Comparison of ENCODE assay signal across 11 cellular contexts in the genomic region with DNA sequence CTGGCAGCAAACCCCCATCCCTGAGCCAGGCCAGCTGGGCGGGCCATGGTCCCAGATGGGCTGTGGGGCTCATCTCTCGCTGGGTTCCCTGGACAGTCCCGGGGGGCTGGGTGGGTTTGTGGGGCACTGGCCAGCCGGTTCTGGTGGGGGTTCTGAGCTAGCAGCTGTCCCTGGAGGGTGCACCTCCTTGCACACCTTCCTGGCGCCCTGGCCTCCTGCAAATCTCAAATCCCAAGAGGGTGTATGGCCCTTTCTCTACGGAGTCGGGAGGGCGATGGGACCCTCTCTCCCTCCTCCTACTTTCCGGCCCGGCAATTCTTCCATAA. TPM values are rescaled to one million over a fixed set of nuclear protein-coding genes. Genes with fewer than 3 reads are reported as not detected.
DNase-seq lines count a peak whose midpoint lies in the region; ATAC-seq and TF ChIP-seq lines count a peak whose summit lies in the region.
"Had no signal": no experiment of that assay in that cellular context is flagged by ENCODE, and none has a peak within 500 bp of the region (broad histone marks: within the 10 kb centered on the region; RNA-seq: fewer than 3 reads in every experiment).

No MANE protein-coding gene starts in this region.

- TF ChIP-seq POLR2A in Peyer's patch (IDR thresholded peaks at IDR 0.05) (no peak), gastroesophageal sphincter (IDR thresholded peaks at IDR 0.05) (no peak), ovary (IDR thresholded peaks at IDR 0.05) (no peak)

- no peak for DNase-seq in CD4-positive, alpha-beta memory T cell
- DNase-seq in Peyer's patch (no peak), ovary (no peak), EL (no peak), NCI-H2196 (lab: John Stamatoyannopoulos, UW; ENCODE audit: unreplicated experiment) (no peak)
- DNase-seq in stimulated activated CD4-positive, alpha-beta T cell treated with anti-CD3 and anti-CD28 coated beads, Interleukin-2, amount 100 ng/mL, for 48 hours: no peak
- no peak for DNase-seq in stimulated activated CD4-positive, alpha-beta T cell treated with anti-CD3 and anti-CD28 coated beads, Interleukin-2, amount 100 ng/mL, for 24 hours
- DNase-seq: activated CD4-positive, alpha-beta T cell treated with anti-CD3 and anti-CD28 coated beads for 1 hour; NCI-H2081 treated with DMSO at 0.1 percent for 48 hours; stimulated activated CD4-positive, alpha-beta T cell treated with anti-CD3 and anti-CD28 coated beads, Interleukin-4, amount 100 ng/mL, for 24 hours had no signal

- no peak overlapping the region for H3K27ac Mint-ChIP-seq in CD4-positive, alpha-beta memory T cell

- intact Hi-C loops in CD4-positive, alpha-beta memory T cell (cut with micrococcal nuclease): no loop called here
- intact Hi-C loops in ovary (cut with DNase I): loop anchor here in 1 of 4 donors (10.0 kb wide), 1 partner anchor 63 kb away; the partner anchor contains the start of gene ADRM1

- peaks cover 0 to 2% (median under 1%) of the 10 kb centered on the region in 4 donors for H3K4me1 Mint-ChIP-seq in CD4-positive, alpha-beta memory T cell

- H3K36me3 Mint-ChIP-seq in CD4-positive, alpha-beta memory T cell: no peaks in the 10 kb centered on the region

- TF ChIP-seq CTCF in Peyer's patch (IDR thresholded peaks at IDR 0.05): no peak
- no peak for TF ChIP-seq CTCF in gastroesophageal sphincter (IDR thresholded peaks at IDR 0.05)
- TF ChIP-seq CTCF in ovary (IDR thresholded peaks at IDR 0.05): no peak

- H3K9me3 Mint-ChIP-seq in CD4-positive, alpha-beta memory T cell: no peaks in the 10 kb centered on the region

- POLR2A ChIA-PET in CD4-positive, alpha-beta memory T cell (lab: Charles Lee; ENCODE audit: partially characterized antibody): interaction anchor here (1.6 kb wide), 1 partner anchor 18 kb away, joined by 5 read pairs; the partner anchor contains the start of gene RPS21

- peaks cover 20% of the 10 kb centered on the region for H3K4me1 ChIP-seq in CD4-positive, alpha-beta memory T cell (ENCODE audit: insufficient read depth, low read length)
- H3K4me1 ChIP-seq in Peyer's patch (peaks cover 3 to 59% (median 32%) of the 10 kb centered on the region in 4 donors), gastroesophageal sphincter (peaks cover 9 to 94% (median 57%) of the 10 kb centered on the region in 3 donors), ovary (ENCODE audit: insufficient read depth) (peaks cover 13% of the 10 kb centered on the region)

- H3K36me3 ChIP-seq in CD4-positive, alpha-beta memory T cell (ENCODE audit: insufficient read depth, low read length): no peaks in the 10 kb centered on the region
- H3K36me3 ChIP-seq in Peyer's patch (no peaks in the 10 kb centered on the region), gastroesophageal sphincter (no peaks in the 10 kb centered on the region), ovary (no peaks in the 10 kb centered on the region)

- no peak overlapping the region for H3K27ac ChIP-seq in CD4-positive, alpha-beta memory T cell (ENCODE audit: low read depth, low read length)
- H3K27ac ChIP-seq in Peyer's patch: peak overlapping the region in 3 of 4 donors; percentile 74 to 80 (median 78)
- peak overlapping the region; percentile 84 to 97 (median 92) for H3K27ac ChIP-seq in gastroesophageal sphincter
- no peak overlapping the region for H3K27ac ChIP-seq in ovary

- H3K9me3 ChIP-seq in CD4-positive, alpha-beta memory T cell (ENCODE audit: control insufficient read depth in 1 of 2, low read length in 2 of 2): no peaks in the 10 kb centered on the region
- H3K9me3 ChIP-seq in Peyer's patch (no peaks in the 10 kb centered on the region), gastroesophageal sphincter (no peaks in the 10 kb centered on the region), ovary (no peaks in the 10 kb centered on the region)

- TF ChIP-seq EP300 in gastroesophageal sphincter (IDR thresholded peaks at IDR 0.05): no peak
- TF ChIP-seq EP300 in ovary (IDR thresholded peaks at IDR 0.05): no peak

- 0% methylated on average over 2 of the region's 10 CpGs; no CpG with 5 or more reads in 1 of the 2 donors for WGBS in gastroesophageal sphincter (ENCODE audit: low coverage in 1 of 2), 2 donors
- 3 to 7% (median 3%) methylated on average over 10 of the region's 10 CpGs for WGBS in ovary, 3 donors

- H3K4me3 Mint-ChIP-seq in CD4-positive, alpha-beta memory T cell: peak overlapping the region in 7 of 8 donors; percentile 31 to 74 (median 44)

- CTCF ChIA-PET in CD4-positive, alpha-beta memory T cell (lab: Charles Lee; ENCODE audit: partially characterized antibody): no interaction called here

- no peak overlapping the region for H3K4me3 ChIP-seq in CD4-positive, alpha-beta memory T cell (ENCODE audit: low read length in 2 of 2)
- H3K4me3 ChIP-seq in Peyer's patch (peak overlapping the region in 3 of 4 donors; percentile 68 to 87 (median 78)), gastroesophageal sphincter (peak overlapping the region in 1 of 2 donors; percentile 93), ovary (peak overlapping the region; percentile 69)

- ATAC-seq in gastroesophageal sphincter: no peak

- H3K27me3 Mint-ChIP-seq in CD4-positive, alpha-beta memory T cell: peaks cover 13 to 23% of the 10 kb centered on the region in 2 donors

- H3K27me3 ChIP-seq in CD4-positive, alpha-beta memory T cell (ENCODE audit: insufficient read depth, low read length): peaks cover 18% of the 10 kb centered on the region
- H3K27me3 ChIP-seq in Peyer's patch (peaks cover 0 to 15% of the 10 kb centered on the region in 2 donors), gastroesophageal sphincter (peaks cover 8% of the 10 kb centered on the region), ovary (peaks cover 5% of the 10 kb centered on the region)

RNA-seq across cellular contexts. Expression of gene LAMA5, which starts 1.2 kb away (rescaled TPM):
- under 1 TPM in 1 of 2 experiments, not detected in 1; 0.49 TPM for total RNA-seq in CD4-positive, alpha-beta memory T cell
- polyA plus RNA-seq in CD4-positive, alpha-beta memory T cell: not detected
- total RNA-seq in Peyer's patch (100 to 1,000 TPM in 2 of 4 donors, 10 to 100 TPM in 2; 31.2 to 328 (median 87.3) TPM), gastroesophageal sphincter (100 to 1,000 TPM in 3 of 4 donors, 10 to 100 TPM in 1; 58.6 to 259 (median 172) TPM), ovary (100 to 1,000 TPM in 1 of 7 donors, 10 to 100 TPM in 6; 24.7 to 115 (median 51.2) TPM)
- polyA plus RNA-seq in ovary: 10 to 100 TPM in 1 of 2 donors, 1 to 10 TPM in 1; 4.7 to 42.2 TPM

RNA-seq across cellular contexts. Expression of gene RPS21, which starts 18.6 kb away (rescaled TPM):
- 1,000 to 10,000 TPM; 3,142 to 3,368 TPM for total RNA-seq in CD4-positive, alpha-beta memory T cell
- 1,000 to 10,000 TPM; 1,968 to 2,753 TPM for polyA plus RNA-seq in CD4-positive, alpha-beta memory T cell
- 100 to 1,000 TPM; 507 to 769 (median 622) TPM for total RNA-seq in Peyer's patch
- 1,000 to 10,000 TPM in 3 of 4 donors, 100 to 1,000 TPM in 1; 383 to 2,881 (median 2,372) TPM for total RNA-seq in gastroesophageal sphincter
- 1,000 to 10,000 TPM; 2,424 to 8,739 (median 2,977) TPM for total RNA-seq in ovary
- polyA plus RNA-seq in ovary: 1,000 to 10,000 TPM; 1,038 to 9,967 TPM

RNA-seq across cellular contexts. Expression of gene CABLES2, which starts 38.8 kb away (rescaled TPM):
- 1 to 10 TPM; 5.9 to 7.5 TPM for total RNA-seq in CD4-positive, alpha-beta memory T cell
- polyA plus RNA-seq in CD4-positive, alpha-beta memory T cell: 1 to 10 TPM in 1 of 2 donors, under 1 TPM in 1; 0.45 to 1.8 TPM
- 10 to 100 TPM in 2 of 4 donors, 1 to 10 TPM in 2; 7.2 to 33.8 (median 11.1) TPM for total RNA-seq in Peyer's patch
- total RNA-seq in gastroesophageal sphincter: 1 to 10 TPM; 2.7 to 9.8 (median 3.8) TPM
- 1 to 10 TPM; 3.6 to 7.0 (median 4.9) TPM for total RNA-seq in ovary
- polyA plus RNA-seq in ovary: 1 to 10 TPM; 2.7 to 4.1 TPM

RNA-seq across cellular contexts. Expression of gene RBBP8NL, which starts 59.1 kb away (rescaled TPM):
- not detected for total RNA-seq in CD4-positive, alpha-beta memory T cell
- polyA plus RNA-seq in CD4-positive, alpha-beta memory T cell: not detected
- total RNA-seq in Peyer's patch: 10 to 100 TPM in 3 of 4 donors, 1 to 10 TPM in 1; 6.6 to 26.7 (median 13.4) TPM
- total RNA-seq in gastroesophageal sphincter: under 1 TPM in 1 of 4 donors, not detected in 3; 0.20 TPM
- under 1 TPM in 2 of 7 donors, not detected in 5; 0.32 to 0.46 TPM for total RNA-seq in ovary
- not detected for polyA plus RNA-seq in ovary

Comparison
In these comparisons a context has a peak if more than half of its experiments do, and no peak if none do; other contexts are left out.
1. H3K27ac ChIP-seq: peak in Peyer's patch (3 of 4) and gastroesophageal sphincter (4 of 4); none in CD4-positive, alpha-beta memory T cell (single experiment) and ovary (0 of 2).
2. H3K4me3 ChIP-seq: peak in Peyer's patch (3 of 4) and ovary (single experiment); none in CD4-positive, alpha-beta memory T cell (0 of 2).
3. RNA of gene LAMA5, which starts 1.2 kb away (total RNA-seq): 58.6 to 259 TPM in gastroesophageal sphincter, 31.2 to 328 TPM in Peyer's patch and 24.7 to 115 TPM in ovary; 0.49 TPM in CD4-positive, alpha-beta memory T cell; every median in the first group is over 10 times any median in the second.